8 cellular contexts compared by ENCODE assay signal in the genomic region with DNA sequence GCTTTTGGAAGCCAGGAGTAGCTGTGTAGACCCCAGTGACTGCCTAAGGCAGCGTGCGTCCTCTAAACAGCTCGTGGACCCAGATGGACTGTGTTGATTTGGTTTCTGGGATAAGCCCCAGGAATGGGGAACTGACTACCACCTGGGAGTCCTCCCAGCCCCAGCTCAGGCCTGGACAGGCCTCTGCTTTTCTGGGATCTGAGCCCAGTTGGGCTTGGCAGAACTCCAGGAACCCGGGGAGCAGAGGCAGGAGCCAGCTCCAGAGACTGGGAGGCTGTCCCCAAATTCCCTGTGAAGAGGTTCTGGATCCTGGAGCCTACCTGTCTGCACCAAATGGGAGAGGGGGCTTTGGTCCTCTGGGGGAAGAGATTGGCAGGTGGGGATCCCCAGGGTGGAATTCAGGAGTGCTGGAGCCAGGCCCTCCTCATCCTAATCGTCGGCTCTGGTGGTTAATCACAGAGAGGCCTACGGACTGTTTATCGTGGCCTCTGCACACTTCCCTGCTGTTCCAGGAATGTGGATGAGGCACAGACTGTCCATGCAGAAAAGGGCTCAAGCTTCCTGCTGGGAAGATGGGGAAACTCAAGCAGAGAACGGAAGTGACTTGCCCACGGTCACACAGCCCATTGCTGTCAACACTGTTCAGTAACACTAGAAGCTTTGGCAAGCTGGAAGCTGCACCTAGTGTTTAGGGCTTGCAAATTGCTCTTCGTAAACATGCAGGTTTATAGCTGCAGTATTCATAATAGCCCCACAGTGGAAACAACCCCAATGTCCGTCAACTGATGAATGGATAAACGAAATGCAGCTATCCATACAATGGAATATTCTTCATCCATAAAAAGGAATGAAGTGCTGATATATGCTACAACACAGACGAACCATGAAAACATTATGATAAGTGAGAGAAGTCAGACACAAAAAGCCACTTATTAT.
DNase-seq lines count a peak whose midpoint lies in the region; ATAC-seq lines count a peak whose summit lies in the region.

No MANE protein-coding gene starts in this region.

- WGBS in aorta, 2 donors = 28 to 30% methylated on average over 14 of the region's 14 CpGs

- peak overlapping the region in 1 of 2 donors; percentile 69 for H3K27ac ChIP-seq in aorta (ENCODE audit: low read depth in 1 of 2, low read length in 2 of 2)

- H3K27me3 ChIP-seq in aorta (ENCODE audit: control insufficient read depth in 1 of 2, insufficient read depth in 2 of 2, low read length in 1 of 2) = no peaks in the 10 kb centered on the region

- H3K4me3 ChIP-seq in aorta (ENCODE audit: low read length in 2 of 2) = no peak overlapping the region

- no peaks in the 10 kb centered on the region for H3K9me3 ChIP-seq in aorta (ENCODE audit: control insufficient read depth, low read length)

- no peaks in the 10 kb centered on the region for H3K36me3 ChIP-seq in aorta (ENCODE audit: control insufficient read depth in 1 of 2, insufficient read depth in 2 of 2, low read length in 1 of 2)

- H3K4me1 ChIP-seq in aorta (ENCODE audit: control insufficient read depth in 1 of 2, insufficient read depth in 2 of 2, low read length in 2 of 2) = no peaks in the 10 kb centered on the region

- peak; percentile 18 for ATAC-seq in left colon
- ATAC-seq in aorta (ENCODE audit: low FRiP score) = peak; percentile 78
- ATAC-seq in GM19324 (IDR thresholded peaks at IDR 0.05; ENCODE audit: low FRiP score, unreplicated experiment) = no peak
- no peak for ATAC-seq in stimulated activated naive CD8-positive, alpha-beta T cell treated with anti-CD3 and anti-CD28 coated beads, Interleukin-15, Interleukin-2, amounts not matched to agents 100 U/mL and 50 U/mL, for 24 hours

- intact Hi-C loops in left colon (cut with DNase I, micrococcal nuclease) = no loop called here
- intact Hi-C loops in aorta (cut with DNase I) = loop anchor here (5.0 kb wide), 1 partner anchor 100 kb away; a partner anchor contains a TSS

- DNase-seq in NCI-H524 (lab: John Stamatoyannopoulos, UW) = peak; percentile 15 to 61
- DNase-seq in NCI-H524 treated with DMSO at 0.1 percent for 48 hours (lab: John Stamatoyannopoulos, UW) = no peak
- DNase-seq in brain pericyte (ENCODE audit: low read depth, low spot score) = peak; percentile 80
- peak; percentile 40 to 77 for DNase-seq in left colon
- peak; percentile 84 to 92 for DNase-seq in aorta
- no peak for DNase-seq in foreskin melanocyte
- no peak for DNase-seq in stimulated activated naive CD8-positive, alpha-beta T cell treated with anti-CD3 and anti-CD28 coated beads, Interleukin-15, Interleukin-2, amounts not matched to agents 100 U/mL and 50 U/mL, for 24 hours

Comparison
In these comparisons a context has a peak if more than half of its experiments do, and no peak if none do; other contexts are left out.
1. DNase-seq: peak in NCI-H524 (2 of 2), brain pericyte (single experiment), left colon (2 of 2) and aorta (2 of 2); none in NCI-H524 treated with DMSO at 0.1 percent for 48 hours (single experiment), foreskin melanocyte (single experiment) and stimulated activated naive CD8-positive, alpha-beta T cell treated with anti-CD3 and anti-CD28 coated beads, Interleukin-15, Interleukin-2, amounts not matched to agents 100 U/mL and 50 U/mL, for 24 hours (single experiment).
2. ATAC-seq: peak in left colon (single experiment) and aorta (single experiment); none in GM19324 (single experiment) and stimulated activated naive CD8-positive, alpha-beta T cell treated with anti-CD3 and anti-CD28 coated beads, Interleukin-15, Interleukin-2, amounts not matched to agents 100 U/mL and 50 U/mL, for 24 hours (single experiment).
3. intact Hi-C loops: an anchor here in aorta (5.0 kb wide); none called in left colon.